29 cellular contexts compared by ENCODE assay signal in the genomic region with DNA sequence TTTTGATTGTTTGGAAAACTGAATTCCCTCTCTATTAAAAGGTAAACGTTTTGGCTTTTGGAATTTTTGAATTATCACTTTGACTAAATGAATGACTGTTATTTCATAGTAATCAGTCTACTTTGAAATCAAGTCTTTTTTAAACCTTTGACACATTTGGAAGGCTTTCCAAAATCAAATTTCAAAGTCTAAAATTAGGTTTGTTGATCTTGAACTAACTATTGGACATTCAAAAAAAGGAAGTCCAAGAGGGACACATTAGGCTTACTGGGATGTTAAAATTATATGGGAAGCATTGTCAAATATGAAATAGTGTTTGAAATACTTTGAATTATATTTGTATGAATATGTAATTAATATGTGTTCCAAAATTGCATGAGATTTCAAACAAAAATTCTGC. TPM values are rescaled to one million over a fixed set of nuclear protein-coding genes. Genes with fewer than 3 reads are reported as not detected.
"Had no signal": no experiment of that assay in that cellular context is flagged by ENCODE, and none has a peak within 500 bp of the region (broad histone marks: within the 10 kb centered on the region; RNA-seq: fewer than 3 reads in every experiment).

No MANE protein-coding gene starts in this region.

- ATAC-seq: stimulated activated effector memory CD8-positive, alpha-beta T cell treated with anti-CD3 and anti-CD28 coated beads, Interleukin-12 subunit alpha, Interleukin-12 subunit beta, amount 100 ng/mL, for 72 hours; stimulated activated memory B cell treated with anti-CD40 and anti-IgM and Interleukin-4, amounts not matched to agents 10 μg/mL and 1 μg/mL and 100 μg/mL, for 72 hours; stimulated activated naive B cell treated with anti-CD40 and anti-IgM and Interleukin-4, amounts not matched to agents 10 μg/mL and 1 μg/mL and 100 μg/mL, for 72 hours; stimulated activated naive CD8-positive, alpha-beta T cell treated with anti-CD3 and anti-CD28 coated beads, Interleukin-15, amount 100 ng/mL, for 72 hours; stimulated activated naive CD8-positive, alpha-beta T cell treated with anti-CD3 and anti-CD28 coated beads, Interleukin-15, Interleukin-2, amounts not matched to agents 100 U/mL and 50 U/mL, for 24 hours; upper lobe of right lung had no signal

- H3K9me3 ChIP-seq: stomach, suprapubic skin, testis, thoracic aorta, thyroid gland, tibial artery, transverse colon, upper lobe of left lung, upper lobe of right lung, uterus, vagina had no signal

- H3K27me3 ChIP-seq: stomach, suprapubic skin, testis, thyroid gland, tibial artery, tibial nerve, transverse colon, upper lobe of left lung, upper lobe of right lung, uterus, vagina had no signal

- FAIRE-seq: urothelium cell line had no signal

- H3K27ac ChIP-seq: stomach, suprapubic skin, testis, thoracic aorta, thyroid gland, tibial artery, tibial nerve, transverse colon, upper lobe of left lung, upper lobe of right lung, uterus, vagina had no signal

- DNase-seq: stimulated activated CD4-positive, alpha-beta T cell treated with anti-CD3 and anti-CD28 coated beads, Interleukin-2, amount 100 ng/mL, for 48 hours; stimulated activated CD4-positive, alpha-beta T cell treated with anti-CD3 and anti-CD28 coated beads, Interleukin-4, amount 100 ng/mL, for 1 hour; stimulated activated CD4-positive, alpha-beta T cell treated with anti-CD3 and anti-CD28 coated beads, Interleukin-4, amount 100 ng/mL, for 24 hours; stimulated activated CD4-positive, alpha-beta T cell treated with anti-CD3 and anti-CD28 coated beads, Interleukin-4, amount 100 ng/mL, for 4 hours; stimulated activated CD8-positive, alpha-beta memory T cell treated with anti-CD3 and anti-CD28 coated beads, Interleukin-4, amount 100 ng/mL, for 48 hours; stimulated activated naive B cell treated with anti-CD40 and anti-IgM and Interleukin-4, amounts not matched to agents 10 μg/mL and 1 μg/mL and 100 μg/mL, for 72 hours; stimulated activated naive CD4-positive, alpha-beta T cell; stimulated activated naive CD4-positive, alpha-beta T cell treated with Interleukin-2 at 50 U/mL for 16 hours; stimulated activated naive CD8-positive, alpha-beta T cell treated with anti-CD3 and anti-CD28 coated beads, Interleukin-15, amount 100 ng/mL, for 72 hours; stimulated activated naive CD8-positive, alpha-beta T cell treated with anti-CD3 and anti-CD28 coated beads, Interleukin-15, Interleukin-2, amounts not matched to agents 100 U/mL and 50 U/mL, for 24 hours; stomach; substantia nigra; testis; thyroid gland; tibial artery; transverse colon; trophoblast cell; upper lobe of left lung; upper lobe of right lung; uterus had no signal

- H3K36me3 ChIP-seq: stomach, suprapubic skin, thoracic aorta, thyroid gland, tibial artery, tibial nerve, transverse colon, upper lobe of left lung, upper lobe of right lung, uterus, vagina had no signal

- H3K4me1 ChIP-seq: suprapubic skin, testis, thyroid gland, upper lobe of left lung, upper lobe of right lung, uterus, vagina had no signal

- H3K4me3 ChIP-seq: stomach, suprapubic skin, testis, thoracic aorta, thyroid gland, tibial artery, tibial nerve, transverse colon, upper lobe of left lung, upper lobe of right lung, uterus, vagina had no signal

RNA-seq across cellular contexts. Expression of gene AADACL2, which starts 45.2 kb away (rescaled TPM):
- total RNA-seq: temporal lobe, testis, thoracic aorta, thyroid gland, transverse colon, upper lobe of right lung, ureter had no signal
- polyA plus RNA-seq: stomach had no signal
